ENCODE assay signal across 8 cellular contexts in genomic region chr7:100437150-100438100, GRCh38. TPM values are rescaled to one million over a fixed set of nuclear protein-coding genes. Genes with fewer than 3 reads are reported as not detected.
DNase-seq lines count a peak whose midpoint lies in the region; ATAC-seq and TF ChIP-seq lines count a peak whose summit lies in the region.

No MANE protein-coding gene starts in this region.

- peak overlapping the region in 1 of 2 donors; percentile 92 for H3K9ac ChIP-seq in colonic mucosa (ENCODE audit: low read depth in 2 of 2, low read length in 2 of 2)

- no peak overlapping the region for H3K4me3 ChIP-seq in naive thymus-derived CD4-positive, alpha-beta T cell (ENCODE audit: low read length)
- no peak overlapping the region for H3K4me3 ChIP-seq in colonic mucosa

- TF ChIP-seq CTCF in 22Rv1 (IDR thresholded peaks at IDR 0.05) (no peak), colonic mucosa (IDR thresholded peaks at IDR 0.05) (no peak), Calu3 (IDR thresholded peaks at IDR 0.05; ENCODE audit: unreplicated experiment) (no peak)

- no peak for ATAC-seq in central memory CD8-positive, alpha-beta T cell (replicated peaks; ENCODE audit: extremely low read depth, poor library complexity, severe bottlenecking)
- ATAC-seq in naive thymus-derived CD4-positive, alpha-beta T cell = no peak

- H3K9me3 ChIP-seq in KOPT-K1 (ENCODE audit: insufficient read depth, low read length, poor library complexity, severe bottlenecking) = no peaks in the 10 kb centered on the region
- no peaks in the 10 kb centered on the region for H3K9me3 ChIP-seq in naive thymus-derived CD4-positive, alpha-beta T cell (ENCODE audit: control insufficient read depth in 2 of 3, low read length in 3 of 3)
- no peaks in the 10 kb centered on the region for H3K9me3 ChIP-seq in colonic mucosa

- peak overlapping the region; percentile 95 for H3K4me3 Mint-ChIP-seq in central memory CD8-positive, alpha-beta T cell
- H3K4me3 Mint-ChIP-seq in naive thymus-derived CD4-positive, alpha-beta T cell = peak overlapping the region in 6 of 10 donors; percentile 21 to 94 (median 70)
- no peak overlapping the region for H3K4me3 Mint-ChIP-seq in Calu3 (ENCODE audit: low read depth, unreplicated experiment)

- DNase-seq in central memory CD8-positive, alpha-beta T cell (ENCODE audit: low spot score in 2 of 2) = no peak
- no peak for DNase-seq in naive thymus-derived CD4-positive, alpha-beta T cell
- DNase-seq in colonic mucosa (no peak), NCI-H187 (lab: John Stamatoyannopoulos, UW) (no peak), Calu3 (no peak)
- DNase-seq in stimulated activated CD4-positive, alpha-beta T cell treated with anti-CD3 and anti-CD28 coated beads, Interleukin-4, amount 100 ng/mL, for 4 hours = no peak

- peaks cover 28% of the 10 kb centered on the region for H3K4me1 Mint-ChIP-seq in central memory CD8-positive, alpha-beta T cell
- H3K4me1 Mint-ChIP-seq in naive thymus-derived CD4-positive, alpha-beta T cell = peaks cover 20 to 40% (median 29%) of the 10 kb centered on the region in 7 donors
- H3K4me1 Mint-ChIP-seq in Calu3 (ENCODE audit: low read depth, unreplicated experiment) = peaks cover 10% of the 10 kb centered on the region

- no peaks in the 10 kb centered on the region for H3K9me3 Mint-ChIP-seq in central memory CD8-positive, alpha-beta T cell
- H3K9me3 Mint-ChIP-seq in naive thymus-derived CD4-positive, alpha-beta T cell = peaks cover 0 to 2% (median 0%) of the 10 kb centered on the region in 11 donors
- no peaks in the 10 kb centered on the region for H3K9me3 Mint-ChIP-seq in Calu3 (ENCODE audit: low read depth, unreplicated experiment)

- POLR2A ChIA-PET in naive thymus-derived CD4-positive, alpha-beta T cell (lab: Charles Lee) = interaction anchor here (0.6 to 5.5 kb wide), 21 partner anchors 9 to 744 kb away, joined by 3 to 71 read pairs (median 4); partner anchors contain the start of genes AGFG2, FBXO24, LRCH4 and MEPCE

- H3K27me3 ChIP-seq in naive thymus-derived CD4-positive, alpha-beta T cell (ENCODE audit: control insufficient read depth in 2 of 2, insufficient read depth in 2 of 2, low read length in 2 of 2) = no peaks in the 10 kb centered on the region
- H3K27me3 ChIP-seq in colonic mucosa = no peaks in the 10 kb centered on the region

- H3K27me3 Mint-ChIP-seq in central memory CD8-positive, alpha-beta T cell = no peaks in the 10 kb centered on the region
- H3K27me3 Mint-ChIP-seq in naive thymus-derived CD4-positive, alpha-beta T cell = peaks cover 0 to 4% (median 0%) of the 10 kb centered on the region in 5 donors
- no peaks in the 10 kb centered on the region for H3K27me3 Mint-ChIP-seq in Calu3 (ENCODE audit: unreplicated experiment)

- H3K36me3 Mint-ChIP-seq in central memory CD8-positive, alpha-beta T cell (ENCODE audit: insufficient read depth) = peaks cover 25% of the 10 kb centered on the region
- peaks cover 0 to 30% (median 6%) of the 10 kb centered on the region in 5 donors for H3K36me3 Mint-ChIP-seq in naive thymus-derived CD4-positive, alpha-beta T cell
- peaks cover 40% of the 10 kb centered on the region for H3K36me3 Mint-ChIP-seq in Calu3 (ENCODE audit: insufficient read depth, unreplicated experiment)

- no TSS peak for BruUV-seq in Calu3 (replicated peaks; lab: Mats Ljungman, UMichigan)

- H3K4me1 ChIP-seq in naive thymus-derived CD4-positive, alpha-beta T cell (ENCODE audit: control insufficient read depth in 2 of 2, insufficient read depth in 2 of 2, low read length in 2 of 2) = peaks cover 13 to 20% of the 10 kb centered on the region in 2 donors
- peaks cover 10% of the 10 kb centered on the region for H3K4me1 ChIP-seq in colonic mucosa

- intact Hi-C loops in naive thymus-derived CD4-positive, alpha-beta T cell (cut with micrococcal nuclease) = loop anchor here in 1 of 2 donors (10.0 kb wide), 1 partner anchor 887 kb away; the partner anchor contains the start of gene IFT22
- intact Hi-C loops in colonic mucosa (cut with DNase I) = no loop called here
- intact Hi-C loops in Calu3 (cut with micrococcal nuclease; ENCODE audit: unreplicated experiment) = no loop called here

- CTCF ChIA-PET in naive thymus-derived CD4-positive, alpha-beta T cell (lab: Charles Lee) = interaction anchor here (0.6 to 1.4 kb wide), 2 partner anchors 174 to 216 kb away, joined by 4 read pairs; no protein-coding TSS in a partner anchor
- CTCF ChIA-PET in Calu3 (lab: Charles Lee) = interaction anchor here (0.5 kb wide), 1 partner anchor 320 kb away, joined by 3 read pairs; no protein-coding TSS in a partner anchor

- peak overlapping the region; percentile 100 for H3K27ac ChIP-seq in 22Rv1
- H3K27ac ChIP-seq in KOPT-K1 (ENCODE audit: low read depth, low read length, poor library complexity, severe bottlenecking) = peak overlapping the region; percentile 99
- H3K27ac ChIP-seq in naive thymus-derived CD4-positive, alpha-beta T cell (ENCODE audit: low read depth, low read length) = peak overlapping the region; percentile 98
- no peak overlapping the region for H3K27ac ChIP-seq in colonic mucosa

- H3K36me3 ChIP-seq in KOPT-K1 (ENCODE audit: insufficient read depth, low read length) (peaks cover 34% of the 10 kb centered on the region), colonic mucosa (peaks cover 5% of the 10 kb centered on the region)
- H3K36me3 ChIP-seq in naive thymus-derived CD4-positive, alpha-beta T cell (ENCODE audit: control insufficient read depth in 2 of 3, insufficient read depth in 3 of 3, low read length in 3 of 3) = peaks cover 0 to 27% (median 3%) of the 10 kb centered on the region in 3 experiments

- H3K27ac Mint-ChIP-seq in central memory CD8-positive, alpha-beta T cell (ENCODE audit: low read depth) = peak overlapping the region; percentile 97
- peak overlapping the region in 7 of 9 donors; percentile 5 to 99 (median 69) for H3K27ac Mint-ChIP-seq in naive thymus-derived CD4-positive, alpha-beta T cell
- H3K27ac Mint-ChIP-seq in Calu3 (ENCODE audit: unreplicated experiment) = no peak overlapping the region

RNA-seq across cellular contexts. Expression of gene PPP1R35, which starts 1.1 kb away (rescaled TPM):
- total RNA-seq in naive thymus-derived CD4-positive, alpha-beta T cell = 10 to 100 TPM; 33.5 to 80.0 (median 65.7) TPM
- polyA plus RNA-seq in naive thymus-derived CD4-positive, alpha-beta T cell = 10 to 100 TPM; 25.1 to 52.7 TPM
- total RNA-seq in colonic mucosa (10 to 100 TPM; 38.8 to 50.5 TPM), Calu3 (2022) (23.5 and 29.1 TPM in 2 replicates)

RNA-seq across cellular contexts. Expression of gene MEPCE, which starts 7.8 kb away (rescaled TPM):
- 10 to 100 TPM; 47.9 to 68.2 (median 65.1) TPM for total RNA-seq in naive thymus-derived CD4-positive, alpha-beta T cell
- 10 to 100 TPM; 12.2 to 20.5 TPM for polyA plus RNA-seq in naive thymus-derived CD4-positive, alpha-beta T cell
- total RNA-seq in colonic mucosa (10 to 100 TPM; 27.2 to 39.1 TPM), Calu3 (2022) (26.1 and 30.6 TPM in 2 replicates)

RNA-seq across cellular contexts. Expression of gene ZCWPW1, which starts 8.9 kb away (rescaled TPM):
- 10 to 100 TPM in 3 of 5 experiments, 1 to 10 TPM in 2; 4.1 to 18.6 (median 10.3) TPM for total RNA-seq in naive thymus-derived CD4-positive, alpha-beta T cell
- polyA plus RNA-seq in naive thymus-derived CD4-positive, alpha-beta T cell = 1 to 10 TPM; 5.6 to 5.9 TPM
- total RNA-seq in colonic mucosa (1 to 10 TPM; 1.1 to 1.3 TPM), Calu3 (2022) (4.1 and 4.3 TPM in 2 replicates)

RNA-seq across cellular contexts. Expression of gene SPACDR, which starts 26.6 kb away (rescaled TPM):
- 1 to 10 TPM; 1.6 to 7.8 (median 2.2) TPM for total RNA-seq in naive thymus-derived CD4-positive, alpha-beta T cell
- polyA plus RNA-seq in naive thymus-derived CD4-positive, alpha-beta T cell = under 1 TPM in 1 of 2 donors, not detected in 1; 0.85 TPM
- total RNA-seq in colonic mucosa = under 1 TPM; 0.54 to 0.74 TPM
- total RNA-seq in Calu3 (2022) = 4.5 and 9.1 TPM in 2 replicates

RNA-seq across cellular contexts. Expression of gene TSC22D4, which starts 41.6 kb away (rescaled TPM):
- total RNA-seq in naive thymus-derived CD4-positive, alpha-beta T cell = 100 to 1,000 TPM in 4 of 5 experiments, 10 to 100 TPM in 1; 75.6 to 124 (median 115) TPM
- 10 to 100 TPM; 23.7 to 30.1 TPM for polyA plus RNA-seq in naive thymus-derived CD4-positive, alpha-beta T cell
- total RNA-seq in colonic mucosa (10 to 100 TPM; 56.1 to 56.3 TPM), Calu3 (2022) (24.4 and 27.3 TPM in 2 replicates)
